21 cellular contexts compared by ENCODE assay signal in the genomic region with DNA sequence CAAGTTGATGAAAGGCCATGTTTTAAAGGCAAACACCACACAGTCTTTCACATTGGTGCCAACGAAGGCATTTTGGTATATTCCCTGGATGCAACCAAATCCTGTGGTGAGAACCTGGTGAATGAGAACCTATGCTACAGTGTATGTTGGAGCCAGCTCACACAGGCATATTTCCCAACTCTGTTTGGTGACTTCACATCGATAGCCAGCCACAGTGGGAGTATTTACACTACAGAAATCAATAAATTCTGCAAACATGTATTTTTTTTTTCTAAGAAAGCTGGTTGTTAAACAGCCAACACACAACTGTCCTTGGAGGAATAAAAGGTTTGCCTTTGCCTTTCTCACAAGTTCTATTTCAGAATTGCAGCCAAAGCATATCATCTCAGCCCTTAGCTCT.
DNase-seq lines count a peak whose midpoint lies in the region; ATAC-seq and TF ChIP-seq lines count a peak whose summit lies in the region.
"Had no signal": no experiment of that assay in that cellular context is flagged by ENCODE, and none has a peak within 500 bp of the region (broad histone marks: within the 10 kb centered on the region; RNA-seq: fewer than 3 reads in every experiment).

No MANE protein-coding gene starts in this region.

- H3F3A ChIP-seq in neural progenitor cell (ENCODE audit: low read depth) = no peaks in the 10 kb centered on the region

- H3K4me1 Mint-ChIP-seq in neural progenitor cell = no peaks in the 10 kb centered on the region
- no peaks in the 10 kb centered on the region for H3K4me1 Mint-ChIP-seq in activated CD8-positive, alpha-beta T cell treated with anti-CD3 and anti-CD28 coated beads, Interleukin-2, amount 10 ng/mL, durations not matched to agents 7 days and 5 days (ENCODE audit: low read depth)
- H3K4me1 Mint-ChIP-seq: CD4-positive, CD25-positive, alpha-beta regulatory T cell; CD8-positive, alpha-beta memory T cell; IgD-negative memory B cell had no signal

- H3K9ac ChIP-seq in liver (ENCODE audit: low read depth in 1 of 2, low read length in 2 of 2) = no peak overlapping the region
- H3K9ac ChIP-seq in neural progenitor cell = no peak overlapping the region
- H3K9ac ChIP-seq: GM23248 had no signal

- H3K4me1 ChIP-seq in liver (ENCODE audit: control insufficient read depth in 4 of 4, insufficient read depth in 4 of 4, low read length in 3 of 4) (peaks cover 0 to 39% (median 26%) of the 10 kb centered on the region in 4 donors), neural progenitor cell (no peaks in the 10 kb centered on the region), gastrocnemius medialis (no peaks in the 10 kb centered on the region)
- H3K4me1 ChIP-seq: BE2C, HAP-1 had no signal

- no peak for ATAC-seq in gastrocnemius medialis
- ATAC-seq in activated CD8-positive, alpha-beta T cell treated with anti-CD3 and anti-CD28 coated beads, Interleukin-2, amount 10 ng/mL, durations not matched to agents 7 days and 5 days = no peak
- ATAC-seq: GM12878 had no signal

- POLR2A ChIA-PET in activated CD8-positive, alpha-beta T cell treated with anti-CD3 and anti-CD28 coated beads, Interleukin-2, amount 10 ng/mL, durations not matched to agents 7 days and 5 days (lab: Charles Lee) = no interaction called here

- 37% methylated on average over 2 of the region's 2 CpGs for WGBS in liver

- H3K27ac Mint-ChIP-seq in neural progenitor cell = no peak overlapping the region
- no peak overlapping the region for H3K27ac Mint-ChIP-seq in activated CD8-positive, alpha-beta T cell treated with anti-CD3 and anti-CD28 coated beads, Interleukin-2, amount 10 ng/mL, durations not matched to agents 7 days and 5 days
- H3K27ac Mint-ChIP-seq: CD4-positive, CD25-positive, alpha-beta regulatory T cell; CD8-positive, alpha-beta memory T cell; IgD-negative memory B cell had no signal

- H3K36me3 ChIP-seq in liver (ENCODE audit: control insufficient read depth in 4 of 4, insufficient read depth in 3 of 4, low read depth in 1 of 4, low read length in 3 of 4) = no peaks in the 10 kb centered on the region
- no peaks in the 10 kb centered on the region for H3K36me3 ChIP-seq in neural progenitor cell
- no peaks in the 10 kb centered on the region for H3K36me3 ChIP-seq in gastrocnemius medialis
- H3K36me3 ChIP-seq: BE2C, HAP-1 had no signal

- H3K27me3 ChIP-seq in liver (ENCODE audit: control insufficient read depth in 4 of 4, insufficient read depth in 4 of 4, low read length in 3 of 4) (no peaks in the 10 kb centered on the region), neural progenitor cell (no peaks in the 10 kb centered on the region), gastrocnemius medialis (no peaks in the 10 kb centered on the region)
- H3K27me3 ChIP-seq: BE2C had no signal

- TF ChIP-seq CTCF in liver (IDR thresholded peaks at IDR 0.05; ENCODE audit: low read depth, low read length, missing input control) (no peak), neural progenitor cell (IDR thresholded peaks at IDR 0.05) (no peak), gastrocnemius medialis (IDR thresholded peaks at IDR 0.05 in 4 of 5, conservative IDR thresholded peaks at IDR 0.05 in 1 of 5) (no peak)

- in situ Hi-C loops in gastrocnemius medialis (cut with MboI; ENCODE audit: low sequenced_read_pairs in 4 of 4) = no loop called here

- no peaks in the 10 kb centered on the region for H3K27me3 Mint-ChIP-seq in neural progenitor cell (ENCODE audit: insufficient read depth, low read depth)
- no peaks in the 10 kb centered on the region for H3K27me3 Mint-ChIP-seq in activated CD8-positive, alpha-beta T cell treated with anti-CD3 and anti-CD28 coated beads, Interleukin-2, amount 10 ng/mL, durations not matched to agents 7 days and 5 days (ENCODE audit: low read depth)
- H3K27me3 Mint-ChIP-seq: CD4-positive, CD25-positive, alpha-beta regulatory T cell; CD8-positive, alpha-beta memory T cell; IgD-negative memory B cell had no signal

- CTCF ChIA-PET in activated CD8-positive, alpha-beta T cell treated with anti-CD3 and anti-CD28 coated beads, Interleukin-2, amount 10 ng/mL, durations not matched to agents 7 days and 5 days (lab: Charles Lee) = no interaction called here

- H2AFZ ChIP-seq in neural progenitor cell (replicated peaks) = peak overlapping the region; percentile 7
- H2AFZ ChIP-seq: GM23248 had no signal

- no peaks in the 10 kb centered on the region for H3K9me3 Mint-ChIP-seq in neural progenitor cell
- H3K9me3 Mint-ChIP-seq in activated CD8-positive, alpha-beta T cell treated with anti-CD3 and anti-CD28 coated beads, Interleukin-2, amount 10 ng/mL, durations not matched to agents 7 days and 5 days (ENCODE audit: insufficient read depth) = no peaks in the 10 kb centered on the region
- H3K9me3 Mint-ChIP-seq: IgD-negative memory B cell had no signal

- H3K4me3 ChIP-seq in liver (ENCODE audit: low read depth in 1 of 3, low read length in 3 of 3) (no peak overlapping the region), neural progenitor cell (no peak overlapping the region), gastrocnemius medialis (no peak overlapping the region)
- H3K4me3 ChIP-seq: GM12878, GM23248, HAP-1 had no signal

- peak; percentile 36 to 54 for TF ChIP-seq RAD21 in liver (IDR thresholded peaks at IDR 0.05)

- no peaks in the 10 kb centered on the region for H3K9me3 ChIP-seq in liver (ENCODE audit: control insufficient read depth in 4 of 4, low read length in 3 of 4)
- no peaks in the 10 kb centered on the region for H3K9me3 ChIP-seq in neural progenitor cell (ENCODE audit: low read depth)
- H3K9me3 ChIP-seq in gastrocnemius medialis = no peaks in the 10 kb centered on the region
- H3K9me3 ChIP-seq: BE2C, HAP-1 had no signal

- H3K79me2 ChIP-seq in neural progenitor cell (ENCODE audit: low read depth) = no peaks in the 10 kb centered on the region

- H3K36me3 Mint-ChIP-seq in neural progenitor cell = no peaks in the 10 kb centered on the region
- no peaks in the 10 kb centered on the region for H3K36me3 Mint-ChIP-seq in activated CD8-positive, alpha-beta T cell treated with anti-CD3 and anti-CD28 coated beads, Interleukin-2, amount 10 ng/mL, durations not matched to agents 7 days and 5 days (ENCODE audit: low read depth)
- H3K36me3 Mint-ChIP-seq: CD4-positive, CD25-positive, alpha-beta regulatory T cell; IgD-negative memory B cell had no signal

- H3K4me2 ChIP-seq in neural progenitor cell = no peak overlapping the region

- H3K4me3 Mint-ChIP-seq in neural progenitor cell = no peak overlapping the region
- no peak overlapping the region for H3K4me3 Mint-ChIP-seq in activated CD8-positive, alpha-beta T cell treated with anti-CD3 and anti-CD28 coated beads, Interleukin-2, amount 10 ng/mL, durations not matched to agents 7 days and 5 days
- H3K4me3 Mint-ChIP-seq: CD4-positive, CD25-positive, alpha-beta regulatory T cell; CD8-positive, alpha-beta memory T cell; IgD-negative memory B cell had no signal

- intact Hi-C loops in gastrocnemius medialis (cut with DNase I; ENCODE audit: low total_unique reads) = no loop called here

- H3K27ac ChIP-seq in liver (ENCODE audit: low read depth in 1 of 2, low read length in 2 of 2) (peak overlapping the region in 1 of 2 donors; percentile 24), neural progenitor cell (no peak overlapping the region), gastrocnemius medialis (no peak overlapping the region)
- H3K27ac ChIP-seq: GM23248 had no signal

- DNase-seq in NCI-H146 treated with DMSO at 0.1 percent for 48 hours (lab: John Stamatoyannopoulos, UW; ENCODE audit: unreplicated experiment) (peak; percentile 12), neural progenitor cell (ENCODE audit: low spot score) (no peak), SIG-M5 (lab: John Stamatoyannopoulos, UW) (no peak), gastrocnemius medialis (no peak), SKM-1 (lab: John Stamatoyannopoulos, UW; ENCODE audit: unreplicated experiment) (no peak)
- DNase-seq in activated CD8-positive, alpha-beta T cell treated with anti-CD3 and anti-CD28 coated beads, Interleukin-2, amount 10 ng/mL, durations not matched to agents 7 days and 5 days = no peak
- DNase-seq: ACHN; BE2C; C1 segment of cervical spinal cord; CD4-positive, CD25-positive, alpha-beta regulatory T cell; CD8-positive, alpha-beta memory T cell; COR-L47; DMS 273 treated with DMSO at 0.1 percent for 48 hours; DMS53; DND-41; EL; GM23248 had no signal

- H4K20me1 ChIP-seq in neural progenitor cell (ENCODE audit: low read depth) = no peaks in the 10 kb centered on the region

- TF ChIP-seq POLR2A in gastrocnemius medialis (IDR thresholded peaks at IDR 0.05) = no peak

TF ChIP-seq in liver, 16 proteins besides CTCF, POLR2A, EP300 and RAD21 (continues in another document):
- TF ChIP-seq HNF4G (IDR thresholded peaks at IDR 0.05) = no peak
- peak; percentile 57 for TF ChIP-seq HNF4A (conservative IDR thresholded peaks at IDR 0.05)
- TF ChIP-seq YY1 (IDR thresholded peaks at IDR 0.05) = peak; percentile 37
- peak; percentile 88 for TF ChIP-seq FOXA2 (IDR thresholded peaks at IDR 0.05)
- TF ChIP-seq EGR1 (IDR thresholded peaks at IDR 0.05; ENCODE audit: low read depth in 2 of 2) = no peak
- peak; percentile 78 for TF ChIP-seq FOXA1 (IDR thresholded peaks at IDR 0.05)
- peak; percentile 17 for TF ChIP-seq SP1 (IDR thresholded peaks at IDR 0.05)
- TF ChIP-seq JUND (IDR thresholded peaks at IDR 0.05) = peak; percentile 65 to 69
- TF ChIP-seq MAX (IDR thresholded peaks at IDR 0.05) = peak; percentile 23
